ENCODE assay signal across 10 cellular contexts in genomic region chr14:20799955-20800544, GRCh38. TPM values are rescaled to one million over a fixed set of nuclear protein-coding genes. Genes with fewer than 3 reads are reported as not detected.
A peak's percentile ranks its signal among the peaks of the same experiment; 100 is the strongest.
DNase-seq lines count a peak whose midpoint lies in the region; ATAC-seq and TF ChIP-seq lines count a peak whose summit lies in the region.
"Had no signal": no experiment of that assay in that cellular context is flagged by ENCODE, and none has a peak within 500 bp of the region (broad histone marks: within the 10 kb centered on the region; RNA-seq: fewer than 3 reads in every experiment).

No MANE protein-coding gene starts in this region.

- H3K4me3 ChIP-seq in NB4 (ENCODE audit: low read depth, low read length) (no peak overlapping the region), mucosa of stomach (ENCODE audit: low read length) (peak overlapping the region; percentile 44), tibial artery (peak overlapping the region; percentile 37 to 45)

- H3K9me3 ChIP-seq in mucosa of stomach (ENCODE audit: control insufficient read depth, low read length) (no peaks in the 10 kb centered on the region), tibial artery (no peaks in the 10 kb centered on the region)

- no peaks in the 10 kb centered on the region for H3K27me3 ChIP-seq in mucosa of stomach (ENCODE audit: control insufficient read depth, insufficient read depth, low read length)
- H3K27me3 ChIP-seq in tibial artery = peaks cover 0 to 8% of the 10 kb centered on the region in 2 donors

- DNase-seq in NB4 (ENCODE audit: low read depth) = peak; percentile 70
- peak; percentile 85 to 87 for DNase-seq in erythroblast (lab: John Stamatoyannopoulos, UW)
- DNase-seq in tibial artery = peak; percentile 56 to 73
- DNase-seq in mesenteric fat pad (ENCODE audit: low spot score) = no peak
- DNase-seq in NCI-H1436 (lab: John Stamatoyannopoulos, UW) = no peak
- DNase-seq: activated effector memory CD4-positive, alpha-beta T cell treated with Interleukin-2 at 50 U/mL for 16 hours had no signal

- TF ChIP-seq CTCF in NB4 (IDR thresholded peaks at IDR 0.05; ENCODE audit: low read depth, low read length) = no peak
- no peak for TF ChIP-seq CTCF in tibial artery (IDR thresholded peaks at IDR 0.05)

- TF ChIP-seq POLR2A in NB4 (IDR thresholded peaks at IDR 0.05; ENCODE audit: extremely low read depth, insufficient read length) = no peak
- TF ChIP-seq POLR2A in erythroblast (IDR thresholded peaks at IDR 0.05; ENCODE audit: low read length) = no peak

- peaks cover 42% of the 10 kb centered on the region for H3K4me1 ChIP-seq in mucosa of stomach (ENCODE audit: control insufficient read depth, insufficient read depth, low read length)
- peaks cover 0 to 7% (median 0%) of the 10 kb centered on the region in 4 donors for H3K4me1 ChIP-seq in tibial artery

- H3K27ac ChIP-seq in tibial artery = no peak overlapping the region

- ATAC-seq in HG02759 (IDR thresholded peaks at IDR 0.05; ENCODE audit: unreplicated experiment) = no peak
- no peak for ATAC-seq in GM21737 (IDR thresholded peaks at IDR 0.05; ENCODE audit: unreplicated experiment)
- ATAC-seq: SK-N-SH treated with all-trans-retinoic acid at 6 μM for 48 hours had no signal

- peak overlapping the region; percentile 64 for H3K9ac ChIP-seq in mucosa of stomach (ENCODE audit: low read length)

- intact Hi-C loops in tibial artery (cut with DNase I; ENCODE audit: low total_unique reads) = no loop called here

- no peaks in the 10 kb centered on the region for H3K36me3 ChIP-seq in mucosa of stomach (ENCODE audit: control insufficient read depth, insufficient read depth, low read length)
- no peaks in the 10 kb centered on the region for H3K36me3 ChIP-seq in tibial artery

RNA-seq across cellular contexts. Expression of gene RNASE1, which starts 2.6 kb away (rescaled TPM):
- 641 TPM for total RNA-seq in mesenteric fat pad

RNA-seq across cellular contexts. Expression of gene RNASE6, which starts 19.0 kb away (rescaled TPM):
- total RNA-seq in mesenteric fat pad = 19.3 TPM

RNA-seq across cellular contexts. Expression of gene EDDM3B, which starts 31.8 kb away (rescaled TPM):
- total RNA-seq in mesenteric fat pad = not detected

RNA-seq across cellular contexts. Expression of gene EDDM3A, which starts 54.4 kb away (rescaled TPM):
- not detected for total RNA-seq in mesenteric fat pad

Comparison
In these comparisons a context has a peak if more than half of its experiments do, and no peak if none do; other contexts are left out.
1. DNase-seq: peak in NB4 (single experiment), erythroblast (2 of 2) and tibial artery (2 of 2); none in mesenteric fat pad (single experiment) and NCI-H1436 (single experiment).